19 cellular contexts compared by ENCODE assay signal in the genomic region with DNA sequence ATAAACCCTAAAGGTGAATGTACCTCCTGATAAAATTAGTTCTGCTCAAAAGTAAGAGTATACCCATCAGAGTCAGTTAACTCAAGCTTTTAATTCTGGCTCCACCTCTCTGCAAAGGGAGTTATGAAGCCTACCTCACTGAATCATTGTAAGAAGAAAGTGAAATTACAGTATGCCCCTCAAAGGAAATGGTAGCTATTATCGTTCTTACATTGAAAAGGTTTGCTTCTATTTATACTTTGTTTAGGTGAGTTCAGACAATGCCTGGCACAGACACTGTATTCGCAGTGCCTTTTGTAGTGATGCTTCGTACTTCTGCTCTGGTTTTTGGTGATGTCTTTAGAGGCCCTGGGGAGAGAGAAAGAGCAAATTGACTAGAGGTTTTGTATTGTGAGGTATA. TPM values are rescaled to one million over a fixed set of nuclear protein-coding genes. Genes with fewer than 3 reads are reported as not detected.
DNase-seq lines count a peak whose midpoint lies in the region; ATAC-seq and TF ChIP-seq lines count a peak whose summit lies in the region.
"Had no signal": no experiment of that assay in that cellular context is flagged by ENCODE, and none has a peak within 500 bp of the region (broad histone marks: within the 10 kb centered on the region; RNA-seq: fewer than 3 reads in every experiment).

No MANE protein-coding gene starts in this region.

- no peaks in the 10 kb centered on the region for H3K27me3 Mint-ChIP-seq in activated T-cell treated with anti-CD3 and anti-CD28 coated beads, Interleukin-2, amount 50 U/mL, for 24 hours
- no peaks in the 10 kb centered on the region for H3K27me3 Mint-ChIP-seq in central memory CD8-positive, alpha-beta T cell
- no peaks in the 10 kb centered on the region for H3K27me3 Mint-ChIP-seq in stimulated activated memory B cell treated with anti-CD40 and anti-IgM and Interleukin-4, amounts not matched to agents 10 μg/mL and 1 μg/mL and 100 μg/mL, for 72 hours

- H3K36me3 ChIP-seq in OCI-LY1 (ENCODE audit: insufficient read depth, low read length) (peaks cover 73% of the 10 kb centered on the region), Peyer's patch (peaks cover 0 to 46% (median 0%) of the 10 kb centered on the region in 3 donors)

- H4K20me1 ChIP-seq in OCI-LY1 (ENCODE audit: insufficient read depth, low read length), result no peaks in the 10 kb centered on the region

- H3K79me2 ChIP-seq in OCI-LY1 (ENCODE audit: insufficient read depth, low read length), result peaks cover 42% of the 10 kb centered on the region

- H3K27me3 ChIP-seq in OCI-LY1 (ENCODE audit: insufficient read depth, low read length) (no peaks in the 10 kb centered on the region), Peyer's patch (no peaks in the 10 kb centered on the region)
- H3K27me3 ChIP-seq: spleen, stomach had no signal

- H3K9me2 ChIP-seq in OCI-LY1 (ENCODE audit: low read depth, low read length), result no peaks in the 10 kb centered on the region

- TF ChIP-seq CTCF in OCI-LY1 (IDR thresholded peaks at IDR 0.05; ENCODE audit: low read length) (no peak), Peyer's patch (IDR thresholded peaks at IDR 0.05) (no peak)

- H3K9ac ChIP-seq in OCI-LY1 (ENCODE audit: low read length), result no peak overlapping the region
- H3K9ac ChIP-seq: parathyroid adenoma had no signal

- H3K9me3 ChIP-seq in OCI-LY1 (ENCODE audit: low read length) (no peaks in the 10 kb centered on the region), Peyer's patch (no peaks in the 10 kb centered on the region)
- H3K9me3 ChIP-seq: spleen, stomach had no signal

- H3K4me1 ChIP-seq in OCI-LY1 (ENCODE audit: insufficient read depth, low read length, severe bottlenecking), result peaks cover 25% of the 10 kb centered on the region
- peaks cover 0 to 18% (median 2%) of the 10 kb centered on the region in 4 donors for H3K4me1 ChIP-seq in Peyer's patch

- no peaks in the 10 kb centered on the region for H3K9me3 Mint-ChIP-seq in activated T-cell treated with anti-CD3 and anti-CD28 coated beads, Interleukin-2, amount 50 U/mL, for 24 hours
- H3K9me3 Mint-ChIP-seq in central memory CD8-positive, alpha-beta T cell, result no peaks in the 10 kb centered on the region
- H3K9me3 Mint-ChIP-seq in stimulated activated memory B cell treated with anti-CD40 and anti-IgM and Interleukin-4, amounts not matched to agents 10 μg/mL and 1 μg/mL and 100 μg/mL, for 72 hours, result no peaks in the 10 kb centered on the region

- H3K27ac ChIP-seq in OCI-LY1 (ENCODE audit: low read depth, low read length, poor library complexity, severe bottlenecking) (peak overlapping the region; percentile 28), Peyer's patch (no peak overlapping the region)
- H3K27ac ChIP-seq: parathyroid adenoma, RWPE1 had no signal

- peak; percentile 47 for ATAC-seq in central memory CD8-positive, alpha-beta T cell (replicated peaks; ENCODE audit: extremely low read depth, poor library complexity, severe bottlenecking)
- no peak for ATAC-seq in stimulated activated memory B cell treated with anti-CD40 and anti-IgM and Interleukin-4, amounts not matched to agents 10 μg/mL and 1 μg/mL and 100 μg/mL, for 72 hours
- ATAC-seq: left cardiac atrium had no signal

- peaks cover 70% of the 10 kb centered on the region for H3K4me1 Mint-ChIP-seq in activated T-cell treated with anti-CD3 and anti-CD28 coated beads, Interleukin-2, amount 50 U/mL, for 24 hours (ENCODE audit: low read depth)
- H3K4me1 Mint-ChIP-seq in central memory CD8-positive, alpha-beta T cell, result peaks cover 70% of the 10 kb centered on the region
- peaks cover 57% of the 10 kb centered on the region for H3K4me1 Mint-ChIP-seq in stimulated activated memory B cell treated with anti-CD40 and anti-IgM and Interleukin-4, amounts not matched to agents 10 μg/mL and 1 μg/mL and 100 μg/mL, for 72 hours

- H3K4me2 ChIP-seq in OCI-LY1 (ENCODE audit: low read length), result no peak overlapping the region; the same call in 1 of the 2 replicates

- no peaks in the 10 kb centered on the region for H3F3A ChIP-seq in OCI-LY1 (ENCODE audit: insufficient read depth, low read length)

- peaks cover 83% of the 10 kb centered on the region for H3K36me3 Mint-ChIP-seq in activated T-cell treated with anti-CD3 and anti-CD28 coated beads, Interleukin-2, amount 50 U/mL, for 24 hours (ENCODE audit: low read depth)
- H3K36me3 Mint-ChIP-seq in central memory CD8-positive, alpha-beta T cell (ENCODE audit: insufficient read depth), result peaks cover 49% of the 10 kb centered on the region
- peaks cover 67% of the 10 kb centered on the region for H3K36me3 Mint-ChIP-seq in stimulated activated memory B cell treated with anti-CD40 and anti-IgM and Interleukin-4, amounts not matched to agents 10 μg/mL and 1 μg/mL and 100 μg/mL, for 72 hours

- no peak for TF ChIP-seq POLR2A in Peyer's patch (IDR thresholded peaks at IDR 0.05)

- H3K4me3 ChIP-seq in OCI-LY1 (ENCODE audit: low read depth, low read length, poor library complexity, severe bottlenecking) (no peak overlapping the region), Peyer's patch (no peak overlapping the region)
- H3K4me3 ChIP-seq: spleen, stomach had no signal

- peak overlapping the region; percentile 82 for H3K27ac Mint-ChIP-seq in activated T-cell treated with anti-CD3 and anti-CD28 coated beads, Interleukin-2, amount 50 U/mL, for 24 hours
- peak overlapping the region; percentile 82 for H3K27ac Mint-ChIP-seq in central memory CD8-positive, alpha-beta T cell (ENCODE audit: low read depth)
- H3K27ac Mint-ChIP-seq in stimulated activated memory B cell treated with anti-CD40 and anti-IgM and Interleukin-4, amounts not matched to agents 10 μg/mL and 1 μg/mL and 100 μg/mL, for 72 hours, result peak overlapping the region; percentile 20

- DNase-seq in activated T-cell treated with anti-CD3 and anti-CD28 coated beads, Interleukin-2, amount 50 U/mL, for 24 hours, result no peak
- DNase-seq in activated T-cell treated with anti-CD3 and anti-CD28 coated beads, Interleukin-2, amount 50 U/mL, for 1 hour, result no peak
- DNase-seq in central memory CD8-positive, alpha-beta T cell (ENCODE audit: low spot score in 2 of 2), result no peak
- DNase-seq in NCI-H146 (lab: John Stamatoyannopoulos, UW) (no peak), HUDEP-2 (lab: John Stamatoyannopoulos, UW; ENCODE audit: unreplicated experiment in 76 of 76) (no peak), Peyer's patch (no peak)
- DNase-seq: activated CD4-positive, alpha-beta T cell treated with anti-CD3 and anti-CD28 coated beads for 4 hours; activated gamma-delta T cell treated with Interleukin-2 at 50 U/mL for 16 hours; effector CD8-positive, alpha-beta T cell; IMR-90; left cardiac atrium; NCI-H2107; NCI-H82; spleen; stomach had no signal

- H2AFZ ChIP-seq in OCI-LY1 (ENCODE audit: low read length), result no peak overlapping the region
- H2AFZ ChIP-seq: parathyroid adenoma had no signal

- H3K4me3 Mint-ChIP-seq in activated T-cell treated with anti-CD3 and anti-CD28 coated beads, Interleukin-2, amount 50 U/mL, for 24 hours, result peak overlapping the region; percentile 26
- H3K4me3 Mint-ChIP-seq in central memory CD8-positive, alpha-beta T cell, result peak overlapping the region; percentile 59
- H3K4me3 Mint-ChIP-seq in stimulated activated memory B cell treated with anti-CD40 and anti-IgM and Interleukin-4, amounts not matched to agents 10 μg/mL and 1 μg/mL and 100 μg/mL, for 72 hours, result no peak overlapping the region

RNA-seq across cellular contexts. Expression of gene MROH8, which starts 10.3 kb away (rescaled TPM):
- 10 to 100 TPM in 1 of 4 donors, 1 to 10 TPM in 2, under 1 TPM in 1; 0.54 to 14.0 (median 3.2) TPM for total RNA-seq in Peyer's patch

RNA-seq across cellular contexts. Expression of gene RPN2, which starts 10.5 kb away (rescaled TPM):
- total RNA-seq in Peyer's patch, result 100 to 1,000 TPM in 3 of 4 donors, 10 to 100 TPM in 1; 95.2 to 116 (median 109) TPM

Comparison
In these comparisons a context has a peak if more than half of its experiments do, and no peak if none do; other contexts are left out.
1. H3K27ac Mint-ChIP-seq: peak in every context shown above with its lines; median percentile 82 in activated T-cell treated with anti-CD3 and anti-CD28 coated beads, Interleukin-2, amount 50 U/mL, for 24 hours; 82 in central memory CD8-positive, alpha-beta T cell; 20 in stimulated activated memory B cell treated with anti-CD40 and anti-IgM and Interleukin-4, amounts not matched to agents 10 μg/mL and 1 μg/mL and 100 μg/mL, for 72 hours.